In genomic region chr10:58991842-58992241, GRCh38 we compare ENCODE assay signal across 21 cellular contexts.
"Had no signal": no experiment of that assay in that cellular context is flagged by ENCODE, and none has a peak within 500 bp of the region (broad histone marks: within the 10 kb centered on the region; RNA-seq: fewer than 3 reads in every experiment).

No MANE protein-coding gene starts in this region.

- H3K27ac ChIP-seq: ascending aorta, body of pancreas, Peyer's patch, RWPE1, SJCRH30 had no signal

- DNase-seq: activated CD4-positive, alpha-beta T cell treated with anti-CD3 and anti-CD28 coated beads for 48 hours; activated CD4-positive, alpha-beta T cell treated with anti-CD3 and anti-CD28 coated beads, Interleukin-2, amount 50 U/mL, for 4 hours; activated CD4-positive, CD25-positive, alpha-beta regulatory T cell treated with anti-CD3 and anti-CD28 coated beads, Interleukin-2, amount 50 U/mL, for 72 hours; activated CD8-positive, alpha-beta memory T cell treated with anti-CD3 and anti-CD28 coated beads, Interleukin-2, amount 50 U/mL, for 48 hours; activated CD8-positive, alpha-beta T cell treated with anti-CD3 and anti-CD28 coated beads, Interleukin-2, amount 10 ng/mL, durations not matched to agents 7 days and 5 days; activated T-cell treated with anti-CD3 and anti-CD28 coated beads, Interleukin-2, amount 50 U/mL, for 1 hour; body of pancreas; MG63; NCI-H1417; NCI-H1694 treated with DMSO at 0.1 percent for 48 hours; NCI-H2081; NCI-H446; NCI-H524; Right ventricle myocardium superior; SJCRH30; SK-N-SH; SW 1271 had no signal

- H3K27me3 ChIP-seq: ascending aorta, body of pancreas, MG63, Peyer's patch, SJCRH30 had no signal

- FAIRE-seq: bronchial epithelial cell had no signal
